ENCODE assay signal across 1 cellular context in genomic region chr17:51166198-51166986, GRCh38.
A peak's percentile ranks its signal among the peaks of the same experiment; 100 is the strongest.
TF ChIP-seq lines count a peak whose summit lies in the region.

Gene NME2 (plus strand): TSS chr17:51166411. CDS start chr17:51166831, 420 bp downstream.

TF ChIP-seq in HepG2, 621 proteins besides CTCF, POLR2A, EP300 and RAD21 (continued from another document):
- TF ChIP-seq, protein P1, sequence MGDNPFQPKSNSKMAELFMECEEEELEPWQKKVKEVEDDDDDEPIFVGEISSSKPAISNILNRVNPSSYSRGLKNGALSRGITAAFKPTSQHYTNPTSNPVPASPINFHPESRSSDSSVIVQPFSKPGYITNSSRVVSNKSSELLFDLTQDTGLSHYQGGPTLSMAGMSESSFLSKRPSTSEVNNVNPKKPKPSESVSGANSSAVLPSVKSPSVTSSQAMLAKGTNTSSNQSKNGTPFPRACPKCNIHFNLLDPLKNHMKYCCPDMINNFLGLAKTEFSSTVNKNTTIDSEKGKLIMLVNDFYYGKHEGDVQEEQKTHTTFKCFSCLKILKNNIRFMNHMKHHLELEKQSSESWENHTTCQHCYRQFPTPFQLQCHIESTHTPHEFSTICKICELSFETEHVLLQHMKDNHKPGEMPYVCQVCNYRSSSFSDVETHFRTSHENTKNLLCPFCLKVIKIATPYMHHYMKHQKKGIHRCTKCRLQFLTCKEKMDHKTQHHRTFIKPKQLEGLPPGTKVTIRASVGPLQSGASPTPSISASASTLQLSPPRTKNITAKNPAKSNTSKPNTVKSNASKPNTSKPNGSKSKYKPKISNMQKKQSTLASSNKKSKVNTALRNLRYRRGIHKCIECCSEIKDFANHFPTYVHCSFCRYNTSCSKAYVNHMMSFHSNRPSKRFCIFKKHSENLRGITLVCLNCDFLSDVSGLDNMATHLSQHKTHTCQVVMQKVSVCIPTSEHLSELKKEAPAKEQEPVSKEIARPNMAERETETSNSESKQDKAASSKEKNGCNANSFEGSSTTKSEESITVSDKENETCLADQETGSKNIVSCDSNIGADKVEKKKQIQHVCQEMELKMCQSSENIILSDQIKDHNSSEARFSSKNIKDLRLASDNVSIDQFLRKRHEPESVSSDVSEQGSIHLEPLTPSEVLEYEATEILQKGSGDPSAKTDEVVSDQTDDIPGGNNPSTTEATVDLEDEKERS (CRISPR knock-in tag; IDR thresholded peaks at IDR 0.05): 0 out of 2 replicates have a peak, but pooled peaks have one; percentile 33
- TF ChIP-seq ZNF646 (CRISPR knock-in tag; IDR thresholded peaks at IDR 0.05) (0 out of 2 replicates have a peak, but pooled peaks have one; percentile 14), ZNF10 (CRISPR knock-in tag; IDR thresholded peaks at IDR 0.05; ENCODE audit: borderline replicate concordance, low read depth) (no peak), RFXANK (CRISPR knock-in tag; IDR thresholded peaks at IDR 0.05) (peak; percentile 65; the same call in 1 of the 2 replicates), ARID4A (CRISPR knock-in tag; IDR thresholded peaks at IDR 0.05; ENCODE audit: borderline replicate concordance) (peak; percentile 90), REL (CRISPR knock-in tag; conservative IDR thresholded peaks at IDR 0.05) (peak; percentile 92), ZNF362 (CRISPR knock-in tag; IDR thresholded peaks at IDR 0.05; ENCODE audit: borderline replicate concordance) (peak; percentile 8; the same call in 1 of the 2 replicates), ETV6 (CRISPR knock-in tag; conservative IDR thresholded peaks at IDR 0.05) (peak; percentile 89; the same call in 1 of the 2 replicates), FOXA3 (CRISPR knock-in tag; IDR thresholded peaks at IDR 0.05) (no peak), ZFAT (CRISPR knock-in tag; conservative IDR thresholded peaks at IDR 0.05) (no peak), ZNF317 (CRISPR knock-in tag; IDR thresholded peaks at IDR 0.05) (peak; percentile 63; the same call in 1 of the 2 replicates), EZH2 (conservative IDR thresholded peaks at IDR 0.05; ENCODE audit: low read depth, low read length) (no peak), NR0B2 (CRISPR knock-in tag; IDR thresholded peaks at IDR 0.05) (peak; percentile 95), ZNF776 (CRISPR knock-in tag; IDR thresholded peaks at IDR 0.05) (peak; percentile 94; the same call in 1 of the 2 replicates)
